ENCODE assay signal across 1 cellular context in genomic region chr5:138575194-138576015, GRCh38.
TF ChIP-seq lines count a peak whose summit lies in the region.

Gene HSPA9, minus strand, starts transcription at chr5:138575401. Its CDS starts 83 bp downstream, at chr5:138575318.

TF ChIP-seq in K562, 482 proteins besides CTCF, POLR2A, EP300 and RAD21 (continued from another document and continues in another):
- TF ChIP-seq ZBTB1 (CRISPR knock-in tag; IDR thresholded peaks at IDR 0.05; ENCODE audit: borderline replicate concordance, low read depth), result peak; percentile 58; the same call in 1 of the 2 replicates
- peak; percentile 91; the same call in 1 of the 2 replicates for TF ChIP-seq FOXP4 (CRISPR knock-in tag; IDR thresholded peaks at IDR 0.05; ENCODE audit: borderline replicate concordance)
- peak; percentile 62; the same call in 1 of the 2 replicates for TF ChIP-seq CBFB (CRISPR knock-in tag; IDR thresholded peaks at IDR 0.05)
- TF ChIP-seq ZSCAN32 (CRISPR knock-in tag; IDR thresholded peaks at IDR 0.05), result peak; percentile 89
- TF ChIP-seq DIDO1 (tag; IDR thresholded peaks at IDR 0.05; ENCODE audit: low read depth), result 0 out of 2 replicates have a peak, but pooled peaks have one; percentile 16
- peak; percentile 73 to 85 for TF ChIP-seq TRIM24 (IDR thresholded peaks at IDR 0.05)
- TF ChIP-seq CLOCK (CRISPR knock-in tag; IDR thresholded peaks at IDR 0.05; ENCODE audit: borderline replicate concordance), result no peak
- TF ChIP-seq ZNF518B (CRISPR knock-in tag; IDR thresholded peaks at IDR 0.05), result no peak
- peak; percentile 97 for TF ChIP-seq ZNF511 (CRISPR knock-in tag; IDR thresholded peaks at IDR 0.05)
- TF ChIP-seq PKNOX1 (IDR thresholded peaks at IDR 0.05), result peak; percentile 72
- peak; percentile 76 for TF ChIP-seq CREM (IDR thresholded peaks at IDR 0.05; ENCODE audit: low read depth)
- peak; percentile 59 for TF ChIP-seq HCFC1 (IDR thresholded peaks at IDR 0.05; ENCODE audit: low read depth, low read length)
- TF ChIP-seq CC2D1A (IDR thresholded peaks at IDR 0.05), result peak; percentile 55
- peak; percentile 79 for TF ChIP-seq PML (IDR thresholded peaks at IDR 0.05; ENCODE audit: low read length)
- TF ChIP-seq ZBTB17 (CRISPR knock-in tag; IDR thresholded peaks at IDR 0.05), result no peak; the same call in 1 of the 2 replicates
- TF ChIP-seq BRD9 (IDR thresholded peaks at IDR 0.05; ENCODE audit: low read depth, partially characterized antibody), result peak; percentile 90
- peak; percentile 93 for TF ChIP-seq KLF13 (tag; IDR thresholded peaks at IDR 0.05; ENCODE audit: borderline replicate concordance, low read depth)
- no peak for TF ChIP-seq THRAP3 (IDR thresholded peaks at IDR 0.05; ENCODE audit: borderline replicate concordance)
- TF ChIP-seq ZNF431 (CRISPR knock-in tag; IDR thresholded peaks at IDR 0.05), result 0 out of 2 replicates have a peak, but pooled peaks have one; percentile 10
- 0 out of 2 replicates have a peak, but pooled peaks have one; percentile 22 for TF ChIP-seq NR1H2 (CRISPR knock-in tag; IDR thresholded peaks at IDR 0.05)
- TF ChIP-seq RNF219 (CRISPR knock-in tag; IDR thresholded peaks at IDR 0.05), result no peak
- TF ChIP-seq NR2F6 (CRISPR knock-in tag; IDR thresholded peaks at IDR 0.05), result no peak
- no peak for TF ChIP-seq NR4A1 (CRISPR knock-in tag; IDR thresholded peaks at IDR 0.05)
- 0 out of 2 replicates have a peak, but pooled peaks have one; percentile 24 for TF ChIP-seq NR4A1 (tag; IDR thresholded peaks at IDR 0.05)
- no peak for TF ChIP-seq NELFE (IDR thresholded peaks at IDR 0.05; ENCODE audit: insufficient read depth, insufficient read length)
- TF ChIP-seq MXI1 (IDR thresholded peaks at IDR 0.05; ENCODE audit: low read depth, low read length), result peak; percentile 91
- peak; percentile 41 for TF ChIP-seq FIP1L1 (IDR thresholded peaks at IDR 0.05; ENCODE audit: low read depth, low read length, poor library complexity, severe bottlenecking)
- TF ChIP-seq POLR2AphosphoS5 (IDR thresholded peaks at IDR 0.05; ENCODE audit: control insufficient read depth, insufficient read depth, low read depth, low read length), result peak; percentile 85
- peak; percentile 100 for TF ChIP-seq ESRRA (IDR thresholded peaks at IDR 0.05; ENCODE audit: borderline replicate concordance, low read depth)
- peak; percentile 53 for TF ChIP-seq TFE3 (CRISPR knock-in tag; IDR thresholded peaks at IDR 0.05)
- peak; percentile 96 for TF ChIP-seq USF1 (CRISPR knock-in tag; IDR thresholded peaks at IDR 0.05)
- no peak for TF ChIP-seq ZNF785 (CRISPR knock-in tag; IDR thresholded peaks at IDR 0.05)
- TF ChIP-seq RBM22 (IDR thresholded peaks at IDR 0.05; ENCODE audit: low read depth, low read length, poor library complexity, severe bottlenecking), result peak; percentile 97
- 0 out of 2 replicates have a peak, but pooled peaks have one; percentile 24 for TF ChIP-seq ZBTB7A (IDR thresholded peaks at IDR 0.05; ENCODE audit: borderline replicate concordance, control insufficient read depth, low read depth, low read length)
- 0 out of 2 replicates have a peak, but pooled peaks have one; percentile 29 for TF ChIP-seq ARID1B (IDR thresholded peaks at IDR 0.05)
- TF ChIP-seq AFF4 (CRISPR knock-in tag; IDR thresholded peaks at IDR 0.05), result peak; percentile 93
- peak; percentile 58 for TF ChIP-seq JUN (IDR thresholded peaks at IDR 0.05; ENCODE audit: borderline replicate concordance, low read depth, low read length)
- TF ChIP-seq JUN (CRISPR knock-in tag; IDR thresholded peaks at IDR 0.05; ENCODE audit: borderline replicate concordance), result peak; percentile 95
- no peak for TF ChIP-seq ZNF780A (CRISPR knock-in tag; IDR thresholded peaks at IDR 0.05)
- TF ChIP-seq ZNF316 (IDR thresholded peaks at IDR 0.05), result no peak
- TF ChIP-seq EZH2 (IDR thresholded peaks at IDR 0.05; ENCODE audit: borderline replicate concordance, low read depth, low read length), result no peak
- 0 out of 2 replicates have a peak, but pooled peaks have one; percentile 15 for TF ChIP-seq NCOR1 (IDR thresholded peaks at IDR 0.05)
- TF ChIP-seq NEUROD1 (IDR thresholded peaks at IDR 0.05; ENCODE audit: borderline replicate concordance, low read depth, low read length, partially characterized antibody), result peak; percentile 94
- peak; percentile 59 for TF ChIP-seq KLF1 (tag; IDR thresholded peaks at IDR 0.05)
- no peak; the same call in 1 of the 2 replicates for TF ChIP-seq LEF1 (IDR thresholded peaks at IDR 0.05)
